7 cellular contexts compared by ENCODE assay signal in genomic region chr7:151056286-151057037, GRCh38. TPM values are rescaled to one million over a fixed set of nuclear protein-coding genes. Genes with fewer than 3 reads are reported as not detected.
DNase-seq lines count a peak whose midpoint lies in the region; ATAC-seq and TF ChIP-seq lines count a peak whose summit lies in the region.
"Had no signal": no experiment of that assay in that cellular context is flagged by ENCODE, and none has a peak within 500 bp of the region (broad histone marks: within the 10 kb centered on the region; RNA-seq: fewer than 3 reads in every experiment).

No MANE protein-coding gene starts in this region.

- no peak for DNase-seq in HFF-Myc (ENCODE audit: extremely low read depth, low read depth)
- DNase-seq in astrocyte of the cerebellum (ENCODE audit: low read depth) = no peak
- no peak for DNase-seq in natural killer cell
- no peak for DNase-seq in NCI-H1694 treated with DMSO at 0.1 percent for 48 hours (lab: John Stamatoyannopoulos, UW)
- DNase-seq: NCI-H345 had no signal

- H3K4me3 ChIP-seq in HFF-Myc (replicated peaks; ENCODE audit: low read depth, low read length) (peak overlapping the region; percentile 83), astrocyte of the cerebellum (ENCODE audit: low read depth, low read length) (peak overlapping the region; percentile 66)

- H3K36me3 Mint-ChIP-seq in natural killer cell = no peaks in the 10 kb centered on the region

- no peak overlapping the region for H3K27ac Mint-ChIP-seq in natural killer cell

- ATAC-seq in natural killer cell (no peak), HG03175 (IDR thresholded peaks at IDR 0.05; ENCODE audit: unreplicated experiment) (no peak), HG03139 (IDR thresholded peaks at IDR 0.05; ENCODE audit: unreplicated experiment) (no peak)

- no peak for TF ChIP-seq CTCF in HFF-Myc (IDR thresholded peaks at IDR 0.05; ENCODE audit: low read depth, low read length, missing control alignments)
- TF ChIP-seq CTCF in astrocyte of the cerebellum (IDR thresholded peaks at IDR 0.05; ENCODE audit: low read depth, low read length, missing control alignments) = no peak
- TF ChIP-seq CTCF in natural killer cell (IDR thresholded peaks at IDR 0.05) = no peak

- peak overlapping the region; percentile 96 for H3K4me3 Mint-ChIP-seq in natural killer cell

- in situ Hi-C loops in astrocyte of the cerebellum (cut with HindIII; ENCODE audit: low sequenced_read_pairs) = no loop called here

- intact Hi-C loops in natural killer cell (cut with micrococcal nuclease) = loop anchor here (1.0 kb wide), 1 partner anchor 171 kb away; the partner anchor contains the start of gene ABCF2

- H3K4me1 Mint-ChIP-seq in natural killer cell = peaks cover 16 to 44% of the 10 kb centered on the region in 2 donors

- H3K27me3 Mint-ChIP-seq in natural killer cell (ENCODE audit: low read depth in 2 of 2) = peaks cover 0 to 6% of the 10 kb centered on the region in 2 donors

- no peaks in the 10 kb centered on the region for H3K9me3 Mint-ChIP-seq in natural killer cell

RNA-seq across cellular contexts. Expression of gene CDK5, which starts 1.2 kb away (rescaled TPM):
- total RNA-seq in natural killer cell = 1 to 10 TPM; 6.2 to 8.0 (median 6.6) TPM

RNA-seq across cellular contexts. Expression of gene SLC4A2, which starts 2.9 kb away (rescaled TPM):
- total RNA-seq in natural killer cell = 10 to 100 TPM; 60.4 to 87.3 (median 66.1) TPM

RNA-seq across cellular contexts. Expression of gene ASIC3, which starts 8.1 kb away (rescaled TPM):
- 1 to 10 TPM; 5.7 to 7.9 (median 5.9) TPM for total RNA-seq in natural killer cell

RNA-seq across cellular contexts. Expression of gene FASTK, which starts 24.1 kb away (rescaled TPM):
- 10 to 100 TPM; 72.8 to 89.4 (median 85.2) TPM for total RNA-seq in natural killer cell

RNA-seq across cellular contexts. Expression of gene TMUB1, which starts 26.8 kb away (rescaled TPM):
- total RNA-seq in natural killer cell = 10 to 100 TPM; 44.1 to 49.8 (median 47.3) TPM
